In the genomic region with DNA sequence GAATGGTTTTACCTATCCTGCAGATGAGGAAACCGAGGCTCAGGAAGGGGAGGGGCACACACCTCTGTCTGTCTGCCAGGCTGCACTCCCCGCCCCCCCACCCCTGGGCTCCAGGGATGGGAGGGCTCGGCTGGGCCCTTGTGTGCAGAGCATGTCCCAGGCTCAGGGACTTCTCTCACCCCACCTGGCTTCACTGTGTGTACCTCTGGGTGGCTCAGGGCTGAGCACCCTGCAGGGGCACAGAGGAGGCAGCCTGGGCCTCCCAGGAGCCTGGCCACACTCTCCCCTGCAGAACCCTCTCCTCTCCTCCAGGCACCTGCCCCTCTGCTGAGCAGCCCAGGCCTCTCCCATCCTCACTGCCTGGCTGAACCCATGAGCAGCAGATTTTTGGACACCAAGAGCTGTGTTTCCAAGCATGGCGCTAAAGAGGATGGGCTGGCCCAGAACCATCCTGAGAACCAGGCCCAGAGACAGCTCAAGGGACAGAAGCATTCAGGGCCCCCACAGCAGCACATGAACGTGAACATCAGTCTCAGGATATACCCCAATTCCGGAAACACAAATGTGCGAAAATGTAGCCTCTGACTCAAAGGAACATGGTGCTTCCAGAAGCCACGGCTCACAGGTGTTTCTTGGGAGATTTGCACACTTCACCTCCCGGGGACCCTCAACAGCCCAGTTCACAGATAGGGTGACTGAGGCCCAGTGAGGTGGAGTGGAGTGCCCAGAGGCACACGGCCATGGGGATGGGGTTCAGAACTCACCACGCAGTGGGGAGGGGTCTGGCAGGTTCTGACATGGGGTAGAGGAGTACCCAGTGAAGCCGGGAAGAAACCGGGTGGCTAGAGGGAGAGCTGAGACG, we compare ENCODE assay signal across 2 cellular contexts.
TF ChIP-seq lines count a peak whose summit lies in the region.

No MANE protein-coding gene starts in this region.

TF ChIP-seq in GM12878, 131 proteins besides CTCF, POLR2A, EP300 and RAD21:
- TF ChIP-seq SREBF2 (IDR thresholded peaks at IDR 0.05; ENCODE audit: low read length) (no peak), WRNIP1 (IDR thresholded peaks at IDR 0.05; ENCODE audit: borderline replicate concordance, low read depth, low read length) (no peak), TCF3 (IDR thresholded peaks at IDR 0.05; ENCODE audit: borderline replicate concordance, insufficient read depth, low read depth, low read length) (no peak), E2F8 (IDR thresholded peaks at IDR 0.05; ENCODE audit: low read depth, partially characterized antibody) (no peak), SP1 (IDR thresholded peaks at IDR 0.05; ENCODE audit: low read depth, low read length) (no peak), ATF7 (IDR thresholded peaks at IDR 0.05; ENCODE audit: low read depth) (no peak), FOS (IDR thresholded peaks at IDR 0.05; ENCODE audit: borderline replicate concordance, extremely low read depth, insufficient read length) (no peak), PAX5 (IDR thresholded peaks at IDR 0.05; ENCODE audit: borderline replicate concordance, low read depth, low read length) (no peak), ZBTB11 (CRISPR knock-in tag; IDR thresholded peaks at IDR 0.05) (no peak), GABPA (IDR thresholded peaks at IDR 0.05; ENCODE audit: low read depth) (no peak), NR2C2 (IDR thresholded peaks at IDR 0.05; ENCODE audit: borderline replicate concordance, control insufficient read depth, insufficient read length, low read depth) (no peak), KDM1A (IDR thresholded peaks at IDR 0.05; ENCODE audit: borderline replicate concordance) (no peak), ZNF217 (IDR thresholded peaks at IDR 0.05) (no peak), ZNF274 (IDR thresholded peaks at IDR 0.05; ENCODE audit: insufficient read depth, insufficient read length) (no peak), DPF2 (IDR thresholded peaks at IDR 0.05) (no peak), RAD51 (IDR thresholded peaks at IDR 0.05) (no peak), TCF7 (IDR thresholded peaks at IDR 0.05; ENCODE audit: borderline replicate concordance) (no peak), SRF (IDR thresholded peaks at IDR 0.05; ENCODE audit: low read depth in 2 of 2, low read length in 2 of 2) (no peak)
- TF ChIP-seq, protein P1, sequence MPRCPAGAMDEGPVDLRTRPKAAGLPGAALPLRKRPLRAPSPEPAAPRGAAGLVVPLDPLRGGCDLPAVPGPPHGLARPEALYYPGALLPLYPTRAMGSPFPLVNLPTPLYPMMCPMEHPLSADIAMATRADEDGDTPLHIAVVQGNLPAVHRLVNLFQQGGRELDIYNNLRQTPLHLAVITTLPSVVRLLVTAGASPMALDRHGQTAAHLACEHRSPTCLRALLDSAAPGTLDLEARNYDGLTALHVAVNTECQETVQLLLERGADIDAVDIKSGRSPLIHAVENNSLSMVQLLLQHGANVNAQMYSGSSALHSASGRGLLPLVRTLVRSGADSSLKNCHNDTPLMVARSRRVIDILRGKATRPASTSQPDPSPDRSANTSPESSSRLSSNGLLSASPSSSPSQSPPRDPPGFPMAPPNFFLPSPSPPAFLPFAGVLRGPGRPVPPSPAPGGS (IDR thresholded peaks at IDR 0.05; ENCODE audit: borderline replicate concordance, insufficient read depth, low read depth, low read length, poor library complexity, severe bottlenecking) = no peak

TF ChIP-seq in HepG2, 621 proteins besides CTCF, POLR2A, EP300 and RAD21:
- TF ChIP-seq, protein P2, sequence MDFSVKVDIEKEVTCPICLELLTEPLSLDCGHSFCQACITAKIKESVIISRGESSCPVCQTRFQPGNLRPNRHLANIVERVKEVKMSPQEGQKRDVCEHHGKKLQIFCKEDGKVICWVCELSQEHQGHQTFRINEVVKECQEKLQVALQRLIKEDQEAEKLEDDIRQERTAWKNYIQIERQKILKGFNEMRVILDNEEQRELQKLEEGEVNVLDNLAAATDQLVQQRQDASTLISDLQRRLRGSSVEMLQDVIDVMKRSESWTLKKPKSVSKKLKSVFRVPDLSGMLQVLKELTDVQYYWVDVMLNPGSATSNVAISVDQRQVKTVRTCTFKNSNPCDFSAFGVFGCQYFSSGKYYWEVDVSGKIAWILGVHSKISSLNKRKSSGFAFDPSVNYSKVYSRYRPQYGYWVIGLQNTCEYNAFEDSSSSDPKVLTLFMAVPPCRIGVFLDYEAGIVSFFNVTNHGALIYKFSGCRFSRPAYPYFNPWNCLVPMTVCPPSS (IDR thresholded peaks at IDR 0.05) = no peak
- no peak for TF ChIP-seq ZFYVE20 (CRISPR knock-in tag; IDR thresholded peaks at IDR 0.05; ENCODE audit: borderline replicate concordance, low read depth)
- TF ChIP-seq, protein P3, sequence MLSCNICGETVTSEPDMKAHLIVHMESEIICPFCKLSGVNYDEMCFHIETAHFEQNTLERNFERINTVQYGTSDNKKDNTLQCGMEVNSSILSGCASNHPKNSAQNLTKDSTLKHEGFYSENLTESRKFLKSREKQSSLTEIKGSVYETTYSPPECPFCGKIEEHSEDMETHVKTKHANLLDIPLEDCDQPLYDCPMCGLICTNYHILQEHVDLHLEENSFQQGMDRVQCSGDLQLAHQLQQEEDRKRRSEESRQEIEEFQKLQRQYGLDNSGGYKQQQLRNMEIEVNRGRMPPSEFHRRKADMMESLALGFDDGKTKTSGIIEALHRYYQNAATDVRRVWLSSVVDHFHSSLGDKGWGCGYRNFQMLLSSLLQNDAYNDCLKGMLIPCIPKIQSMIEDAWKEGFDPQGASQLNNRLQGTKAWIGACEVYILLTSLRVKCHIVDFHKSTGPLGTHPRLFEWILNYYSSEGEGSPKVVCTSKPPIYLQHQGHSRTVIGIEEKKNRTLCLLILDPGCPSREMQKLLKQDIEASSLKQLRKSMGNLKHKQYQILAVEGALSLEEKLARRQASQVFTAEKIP (CRISPR knock-in tag; IDR thresholded peaks at IDR 0.05; ENCODE audit: borderline replicate concordance) = no peak
- peak; percentile 69; the same call in 1 of the 2 replicates for TF ChIP-seq ZNF629 (CRISPR knock-in tag; conservative IDR thresholded peaks at IDR 0.05)
